In genomic region chr15:28191832-28192231, GRCh38 we compare ENCODE assay signal across 9 cellular contexts.
A peak's percentile ranks its signal among the peaks of the same experiment; 100 is the strongest.
DNase-seq lines count a peak whose midpoint lies in the region; ATAC-seq and TF ChIP-seq lines count a peak whose summit lies in the region.
"Had no signal": no experiment of that assay in that cellular context is flagged by ENCODE, and none has a peak within 500 bp of the region (broad histone marks: within the 10 kb centered on the region; RNA-seq: fewer than 3 reads in every experiment).

No MANE protein-coding gene starts in this region.

- H2AFZ ChIP-seq in OCI-LY7 (ENCODE audit: low read length), result no peak overlapping the region

- no peak overlapping the region for H3K27ac Mint-ChIP-seq in CD14-positive monocyte

- no peaks in the 10 kb centered on the region for H4K20me1 ChIP-seq in OCI-LY7 (ENCODE audit: insufficient read depth, low read length)

- BruUV-seq in OCI-LY7 (replicated peaks; lab: Mats Ljungman, UMichigan), result no TSS peak

- no peak overlapping the region for H3K4me3 ChIP-seq in body of pancreas
- H3K4me3 ChIP-seq in skeletal muscle satellite cell (ENCODE audit: low read length), result no peak overlapping the region
- H3K4me3 ChIP-seq in OCI-LY7 (ENCODE audit: low read depth, low read length, poor library complexity, severe bottlenecking), result no peak overlapping the region

- no peak overlapping the region for H3K4me3 Mint-ChIP-seq in CD14-positive monocyte

- POLR2A ChIA-PET in OCI-LY7 (lab: Charles Lee), result no interaction called here

- no peaks in the 10 kb centered on the region for H3K4me1 Mint-ChIP-seq in CD14-positive monocyte

- peak in 4 of 7 experiments; percentile 2 to 23 (median 11) for TF ChIP-seq CTCF in body of pancreas (IDR thresholded peaks at IDR 0.05)
- no peak for TF ChIP-seq CTCF in OCI-LY7 (conservative IDR thresholded peaks at IDR 0.05; ENCODE audit: low read length)
- TF ChIP-seq CTCF in CD14-positive monocyte (IDR thresholded peaks at IDR 0.05), result no peak

- peaks cover 43 to 57% of the 10 kb centered on the region in 2 donors for H3K36me3 Mint-ChIP-seq in CD14-positive monocyte

- H3K36me3 ChIP-seq in body of pancreas (replicated peaks in 1 of 2; ENCODE audit: insufficient read depth in 1 of 2, low read depth in 2 of 2), result peaks cover 0 to 8% of the 10 kb centered on the region in 2 donors
- H3K36me3 ChIP-seq in skeletal muscle satellite cell (ENCODE audit: insufficient read depth, low read length), result peaks cover 37% of the 10 kb centered on the region
- peaks cover 55% of the 10 kb centered on the region for H3K36me3 ChIP-seq in OCI-LY7 (ENCODE audit: insufficient read depth, low read length)

- H3K4me2 ChIP-seq in skeletal muscle satellite cell (ENCODE audit: low read length) (peak overlapping the region; percentile 43), OCI-LY7 (ENCODE audit: low read length) (no peak overlapping the region)

- no peaks in the 10 kb centered on the region for H3K9me2 ChIP-seq in OCI-LY7 (ENCODE audit: insufficient read depth, low read length)

- H3K4me1 ChIP-seq in body of pancreas, result no peaks in the 10 kb centered on the region
- H3K4me1 ChIP-seq in skeletal muscle satellite cell (ENCODE audit: control insufficient read depth, insufficient read depth, low read length), result peaks cover 7% of the 10 kb centered on the region
- no peaks in the 10 kb centered on the region for H3K4me1 ChIP-seq in OCI-LY7 (ENCODE audit: insufficient read depth, low read length, poor library complexity, severe bottlenecking)

- TF ChIP-seq POLR2A in body of pancreas (IDR thresholded peaks at IDR 0.05), result no peak

- DNase-seq in LHCN-M2 (ENCODE audit: low read depth) (peak; percentile 97), body of pancreas (peak; percentile 27 to 59 (median 48)), iPS-NIHi7 (ENCODE audit: extremely low spot score) (peak; percentile 31), OCI-LY7 (ENCODE audit: low spot score) (no peak), NCI-H446 treated with DMSO at 0.1 percent for 48 hours (lab: John Stamatoyannopoulos, UW) (no peak), CD14-positive monocyte (ENCODE audit: low spot score) (no peak)

- H3K9me3 Mint-ChIP-seq in CD14-positive monocyte, result peaks cover 0 to 1% (median 0%) of the 10 kb centered on the region in 7 donors

- no peaks in the 10 kb centered on the region for H3K27me3 ChIP-seq in body of pancreas
- no peaks in the 10 kb centered on the region for H3K27me3 ChIP-seq in skeletal muscle satellite cell (ENCODE audit: control insufficient read depth, insufficient read depth, low read length)

- CTCF ChIA-PET in OCI-LY7 (lab: Charles Lee; ENCODE audit: unreplicated experiment), result no interaction called here

- peak overlapping the region; percentile 24 for H3K9ac ChIP-seq in skeletal muscle satellite cell (ENCODE audit: low read depth, low read length)

- H3K27ac ChIP-seq in body of pancreas (no peak overlapping the region), OCI-LY7 (ENCODE audit: low read depth, low read length, poor library complexity, severe bottlenecking) (no peak overlapping the region)
- H3K27ac ChIP-seq: epithelial cell of prostate had no signal

- H3K9me3 ChIP-seq in body of pancreas (no peaks in the 10 kb centered on the region), skeletal muscle satellite cell (replicated peaks; ENCODE audit: low read length) (no peaks in the 10 kb centered on the region), OCI-LY7 (ENCODE audit: low read length) (no peaks in the 10 kb centered on the region)

- H3K79me2 ChIP-seq in OCI-LY7 (ENCODE audit: insufficient read depth, low read depth, low read length), result no peaks in the 10 kb centered on the region

- ATAC-seq in body of pancreas, result no peak
- no peak for ATAC-seq in HG03521 (IDR thresholded peaks at IDR 0.05; ENCODE audit: unreplicated experiment)

- H3K27me3 Mint-ChIP-seq in CD14-positive monocyte (ENCODE audit: low read depth in 3 of 3), result no peaks in the 10 kb centered on the region

- intact Hi-C loops in body of pancreas (cut with DNase I), result no loop called here
- intact Hi-C loops in OCI-LY7 (cut with micrococcal nuclease; ENCODE audit: unreplicated experiment), result no loop called here
- intact Hi-C loops in CD14-positive monocyte (cut with micrococcal nuclease), result no loop called here

- WGBS in body of pancreas, 2 donors, result 57 to 71% methylated on average over 15 of the region's 15 CpGs

Comparison
In these comparisons a context has a peak if more than half of its experiments do, and no peak if none do; other contexts are left out.
1. DNase-seq: peak in LHCN-M2 (single experiment), body of pancreas (4 of 4) and iPS-NIHi7 (single experiment); none in OCI-LY7 (single experiment), NCI-H446 treated with DMSO at 0.1 percent for 48 hours (single experiment) and CD14-positive monocyte (single experiment).
2. CTCF ChIP-seq: peak in body of pancreas (4 of 7); none in OCI-LY7 (single experiment) and CD14-positive monocyte (single experiment).